In genomic region chr2:239700946-239701345, GRCh38 we compare ENCODE assay signal across 12 cellular contexts.
"Had no signal": no experiment of that assay in that cellular context is flagged by ENCODE, and none has a peak within 500 bp of the region (broad histone marks: within the 10 kb centered on the region; RNA-seq: fewer than 3 reads in every experiment).

No MANE protein-coding gene starts in this region.

- H3K9me3 ChIP-seq: SJSA1, thoracic aorta had no signal

- DNase-seq: activated CD4-positive, alpha-beta T cell treated with anti-CD3 and anti-CD28 coated beads for 36 hours; activated CD8-positive, alpha-beta memory T cell treated with anti-CD3 and anti-CD28 coated beads for 24 hours; activated effector memory CD4-positive, alpha-beta T cell treated with Interleukin-2 at 50 U/mL for 16 hours; cortex of kidney; effector memory CD8-positive, alpha-beta T cell; glutamatergic neuron; left lung; occipital lobe; stimulated activated CD4-positive, alpha-beta T cell treated with anti-CD3 and anti-CD28 coated beads, Interleukin-4, amount 100 ng/mL, for 1 hour; T1000 had no signal

- H3K36me3 ChIP-seq: left lung, SJSA1, thoracic aorta had no signal

- H3K4me3 ChIP-seq: left lung, SJSA1, thoracic aorta had no signal

- H3K27ac ChIP-seq: left lung, SJSA1, thoracic aorta had no signal

- ATAC-seq: activated CD4-positive, alpha-beta T cell treated with anti-CD3 and anti-CD28 coated beads for 36 hours; effector memory CD8-positive, alpha-beta T cell; left lung had no signal

- H3K4me1 ChIP-seq: left lung, SJSA1 had no signal
